In the genomic region with DNA sequence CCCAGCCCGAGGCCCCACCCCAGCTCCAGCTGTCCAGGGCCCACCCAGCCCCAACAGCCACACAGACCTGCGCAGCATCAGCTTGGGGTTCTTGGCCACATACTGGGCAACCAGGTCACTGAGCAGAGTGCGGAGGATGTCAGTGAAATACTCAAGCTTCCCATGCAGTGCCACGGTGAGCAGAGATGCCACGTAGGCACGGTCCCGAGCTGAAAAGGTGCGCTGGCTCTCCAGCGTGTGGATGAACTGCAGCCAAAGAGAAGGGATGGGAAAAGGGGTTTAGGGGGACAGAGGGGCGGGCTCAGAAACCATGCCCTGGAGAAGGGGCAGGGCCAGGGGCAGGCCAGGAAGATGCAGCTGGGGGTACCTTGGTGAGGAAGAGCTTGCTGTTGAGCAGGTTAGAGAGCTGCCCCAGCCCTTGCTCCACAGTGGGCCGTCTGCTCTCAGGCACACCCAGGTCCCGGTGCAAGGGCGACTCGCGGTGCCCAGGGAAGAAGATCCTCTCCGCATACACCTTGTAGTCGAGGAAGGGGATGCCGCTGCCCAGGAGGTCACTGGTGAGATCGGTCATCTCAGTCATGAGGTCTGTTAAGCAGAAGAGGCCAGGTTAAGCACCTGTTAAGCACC, we compare ENCODE assay signal across 1 cellular context.
TF ChIP-seq lines count a peak whose summit lies in the region.

No MANE protein-coding gene starts in this region.

TF ChIP-seq in HepG2, 621 proteins besides CTCF, POLR2A, EP300 and RAD21:
- TF ChIP-seq ZNF572 (CRISPR knock-in tag; IDR thresholded peaks at IDR 0.05): no peak
- TF ChIP-seq ATF7 (IDR thresholded peaks at IDR 0.05): no peak
- TF ChIP-seq ATF7 (CRISPR knock-in tag; IDR thresholded peaks at IDR 0.05): no peak
- no peak for TF ChIP-seq ATM (IDR thresholded peaks at IDR 0.05; ENCODE audit: borderline replicate concordance)
- TF ChIP-seq PHF5A (CRISPR knock-in tag; IDR thresholded peaks at IDR 0.05; ENCODE audit: low read depth, unreplicated experiment): no peak
- 0 out of 2 replicates have a peak, but pooled peaks have one; percentile 17 for TF ChIP-seq RBFOX2 (IDR thresholded peaks at IDR 0.05; ENCODE audit: low read depth, low read length)
- TF ChIP-seq, protein P1, sequence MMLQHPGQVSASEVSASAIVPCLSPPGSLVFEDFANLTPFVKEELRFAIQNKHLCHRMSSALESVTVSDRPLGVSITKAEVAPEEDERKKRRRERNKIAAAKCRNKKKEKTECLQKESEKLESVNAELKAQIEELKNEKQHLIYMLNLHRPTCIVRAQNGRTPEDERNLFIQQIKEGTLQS (CRISPR knock-in tag; IDR thresholded peaks at IDR 0.05): no peak
- TF ChIP-seq, protein P2, sequence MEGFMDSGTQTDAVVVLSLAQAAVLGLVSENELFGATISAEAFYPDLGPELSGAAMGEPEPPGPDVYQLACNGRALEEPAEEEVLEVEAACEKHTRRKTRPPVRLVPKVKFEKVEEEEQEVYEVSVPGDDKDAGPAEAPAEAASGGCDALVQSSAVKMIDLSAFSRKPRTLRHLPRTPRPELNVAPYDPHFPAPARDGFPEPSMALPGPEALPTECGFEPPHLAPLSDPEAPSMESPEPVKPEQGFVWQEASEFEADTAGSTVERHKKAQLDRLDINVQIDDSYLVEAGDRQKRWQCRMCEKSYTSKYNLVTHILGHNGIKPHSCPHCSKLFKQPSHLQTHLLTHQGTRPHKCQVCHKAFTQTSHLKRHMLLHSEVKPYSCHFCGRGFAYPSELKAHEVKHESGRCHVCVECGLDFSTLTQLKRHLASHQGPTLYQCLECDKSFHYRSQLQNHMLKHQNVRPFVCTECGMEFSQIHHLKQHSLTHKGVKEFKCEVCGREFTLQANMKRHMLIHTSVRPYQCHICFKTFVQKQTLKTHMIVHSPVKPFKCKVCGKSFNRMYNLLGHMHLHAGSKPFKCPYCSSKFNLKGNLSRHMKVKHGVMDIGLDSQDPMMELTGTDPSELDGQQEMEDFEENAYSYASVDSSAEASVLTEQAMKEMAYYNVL (CRISPR knock-in tag; IDR thresholded peaks at IDR 0.05; ENCODE audit: borderline replicate concordance): no peak
- no peak for TF ChIP-seq HNRNPLL (IDR thresholded peaks at IDR 0.05; ENCODE audit: low read depth, low read length, poor library complexity, severe bottlenecking)
- TF ChIP-seq MXI1 (IDR thresholded peaks at IDR 0.05; ENCODE audit: borderline replicate concordance, low read depth, low read length): no peak
- TF ChIP-seq AGO2 (optimal IDR thresholded peaks at IDR 0.05; ENCODE audit: low read depth, low read length): peak; percentile 78
